8 cellular contexts compared by ENCODE assay signal in genomic region chr16:48623304-48624016, GRCh38. TPM values are rescaled to one million over a fixed set of nuclear protein-coding genes. Genes with fewer than 3 reads are reported as not detected.
A peak's percentile ranks its signal among the peaks of the same experiment; 100 is the strongest.
DNase-seq lines count a peak whose midpoint lies in the region; TF ChIP-seq lines count a peak whose summit lies in the region.

No MANE protein-coding gene starts in this region.

- POLR2A ChIA-PET in SK-N-SH (lab: Yijun Ruan, JAX) = interaction anchor here (0.7 to 1.2 kb wide), 5 partner anchors 12 to 379 kb away, joined by 3 to 4 read pairs (median 3); partner anchors contain the start of genes N4BP1 and SIAH1

- H3K4me1 ChIP-seq in SK-N-SH (ENCODE audit: control insufficient read depth in 1 of 2, insufficient read depth in 2 of 2, low read depth in 1 of 2, low read length in 1 of 2) = peaks cover 0 to 7% of the 10 kb centered on the region in 2 experiments; a peak in 1 of 4 replicates
- no peaks in the 10 kb centered on the region for H3K4me1 ChIP-seq in ovary (ENCODE audit: insufficient read depth)
- peaks cover 0 to 24% (median 3%) of the 10 kb centered on the region in 4 donors for H3K4me1 ChIP-seq in tibial nerve

- H3K9me3 ChIP-seq in SK-N-SH (no peaks in the 10 kb centered on the region), ovary (no peaks in the 10 kb centered on the region), tibial nerve (no peaks in the 10 kb centered on the region)

- no peaks in the 10 kb centered on the region for H3K27me3 ChIP-seq in H7 (ENCODE audit: control insufficient read depth, insufficient read depth, low read length)
- no peaks in the 10 kb centered on the region for H3K27me3 ChIP-seq in SK-N-SH (ENCODE audit: insufficient read depth)
- H3K27me3 ChIP-seq in ovary = no peaks in the 10 kb centered on the region
- no peaks in the 10 kb centered on the region for H3K27me3 ChIP-seq in tibial nerve

- H3K27me3 Mint-ChIP-seq in activated naive CD8-positive, alpha-beta T cell treated with anti-CD3 and anti-CD28 coated beads for 36 hours = no peaks in the 10 kb centered on the region

- 24% methylated on average over 26 of the region's 36 CpGs for WGBS in SK-N-SH (ENCODE audit: low lambda C conversion rate)
- 7 to 8% (median 8%) methylated on average over 36 of the region's 36 CpGs for WGBS in ovary, 3 donors
- 5 to 9% methylated on average over 36 of the region's 36 CpGs for WGBS in tibial nerve, 2 donors

- H3K9me3 Mint-ChIP-seq in activated naive CD8-positive, alpha-beta T cell treated with anti-CD3 and anti-CD28 coated beads for 36 hours = no peaks in the 10 kb centered on the region

- peaks cover 33% of the 10 kb centered on the region for H3K4me1 Mint-ChIP-seq in activated naive CD8-positive, alpha-beta T cell treated with anti-CD3 and anti-CD28 coated beads for 36 hours

- peak; percentile 88 for TF ChIP-seq RAD21 in SK-N-SH (IDR thresholded peaks at IDR 0.05; ENCODE audit: low read length)

- TF ChIP-seq EP300 in SK-N-SH (IDR thresholded peaks at IDR 0.05; ENCODE audit: borderline replicate concordance in 1 of 2, low read depth in 1 of 2, low read length in 1 of 2) (no peak), ovary (IDR thresholded peaks at IDR 0.05) (no peak), tibial nerve (IDR thresholded peaks at IDR 0.05) (peak in 1 of 2 donors; percentile 61)

- DNase-seq in GDM1 (lab: John Stamatoyannopoulos, UW) (peak; percentile 83), H7 (peak; percentile 94), M059J (ENCODE audit: low read depth) (peak; percentile 90), SK-N-SH (peak; percentile 93), head of caudate nucleus (peak; percentile 49 to 91 (median 80)), ovary (peak; percentile 62 to 86 (median 75)), tibial nerve (ENCODE audit: low spot score in 2 of 2) (peak; percentile 70)
- DNase-seq in activated naive CD8-positive, alpha-beta T cell treated with anti-CD3 and anti-CD28 coated beads for 36 hours = peak; percentile 88

- H3K36me3 ChIP-seq in H7 (replicated peaks; ENCODE audit: control insufficient read depth, insufficient read depth, low read length) (no peaks in the 10 kb centered on the region), SK-N-SH (replicated peaks in 1 of 2; ENCODE audit: control insufficient read depth in 1 of 2, insufficient read depth in 2 of 2, low read length in 1 of 2) (no peaks in the 10 kb centered on the region), ovary (no peaks in the 10 kb centered on the region), tibial nerve (no peaks in the 10 kb centered on the region)

- H3K9ac ChIP-seq in SK-N-SH = peak overlapping the region; percentile 30; the same call in 1 of the 2 replicates

- intact Hi-C loops in head of caudate nucleus (cut with DNase I) = loop anchor here (5.0 to 10.0 kb wide), 3 partner anchors 89 to 1489 kb away; no protein-coding TSS in a partner anchor
- intact Hi-C loops in ovary (cut with DNase I) = loop anchor here in 3 of 4 donors (5.0 to 10.0 kb wide), 3 partner anchors 266 to 271 kb away; no protein-coding TSS in a partner anchor

- TF ChIP-seq CTCF in SK-N-SH (IDR thresholded peaks at IDR 0.05) = peak; percentile 96
- peak; percentile 89 to 92 (median 90) for TF ChIP-seq CTCF in ovary (IDR thresholded peaks at IDR 0.05)
- peak; percentile 96 to 98 (median 97) for TF ChIP-seq CTCF in tibial nerve (IDR thresholded peaks at IDR 0.05)

- H3K9me2 ChIP-seq in SK-N-SH = no peaks in the 10 kb centered on the region

- H2AFZ ChIP-seq in SK-N-SH (ENCODE audit: low read depth) = peak overlapping the region; percentile 75

- H3K4me2 ChIP-seq in SK-N-SH = peak overlapping the region; percentile 76

- H3F3A ChIP-seq in SK-N-SH (replicated peaks; ENCODE audit: insufficient read depth) = no peaks in the 10 kb centered on the region

- H3K4me3 ChIP-seq in H7 (ENCODE audit: insufficient read depth, low read depth, low read length) (peak overlapping the region; percentile 55), SK-N-SH (ENCODE audit: low read depth in 2 of 2, low read length in 1 of 2) (peak overlapping the region; percentile 38 to 57), ovary (peak overlapping the region; percentile 41), tibial nerve (peak overlapping the region; percentile 27 to 57 (median 48))

- CTCF ChIA-PET in SK-N-SH (lab: Yijun Ruan, JAX) = interaction anchor here (0.5 to 3.4 kb wide), 69 partner anchors 9 to 1711 kb away, joined by 3 to 53 read pairs (median 5); partner anchors contain the start of genes N4BP1 and SIAH1

- peak overlapping the region; percentile 70 for H3K27ac Mint-ChIP-seq in activated naive CD8-positive, alpha-beta T cell treated with anti-CD3 and anti-CD28 coated beads for 36 hours

- H3K27ac ChIP-seq in SK-N-SH (ENCODE audit: low read depth in 2 of 2, low read length in 1 of 2) (no peak overlapping the region; a peak in 1 of 4 replicates), ovary (no peak overlapping the region), tibial nerve (peak overlapping the region in 3 of 4 donors; percentile 48 to 80 (median 73))

- H3K4me3 Mint-ChIP-seq in activated naive CD8-positive, alpha-beta T cell treated with anti-CD3 and anti-CD28 coated beads for 36 hours = peak overlapping the region; percentile 76

- H3K79me2 ChIP-seq in SK-N-SH (ENCODE audit: insufficient read depth) = no peaks in the 10 kb centered on the region

- H4K20me1 ChIP-seq in SK-N-SH (ENCODE audit: insufficient read depth) = no peaks in the 10 kb centered on the region

- H3K36me3 Mint-ChIP-seq in activated naive CD8-positive, alpha-beta T cell treated with anti-CD3 and anti-CD28 coated beads for 36 hours = no peaks in the 10 kb centered on the region

- no peak for TF ChIP-seq POLR2A in ovary (IDR thresholded peaks at IDR 0.05)
- TF ChIP-seq POLR2A in tibial nerve (IDR thresholded peaks at IDR 0.05) = peak in 1 of 2 donors; percentile 24

TF ChIP-seq in SK-N-SH, 30 proteins besides CTCF, POLR2A, EP300 and RAD21 (continues in another document):
- TF ChIP-seq RCOR1 (IDR thresholded peaks at IDR 0.05; ENCODE audit: low read length) = peak; percentile 44; the same call in 1 of the 2 replicates
- TF ChIP-seq JUND (IDR thresholded peaks at IDR 0.05) = no peak
- TF ChIP-seq RXRA (IDR thresholded peaks at IDR 0.05; ENCODE audit: borderline replicate concordance, low read depth) = no peak
- no peak for TF ChIP-seq TAF1 (IDR thresholded peaks at IDR 0.05; ENCODE audit: borderline replicate concordance, low read depth, low read length)
- TF ChIP-seq ZBTB33 (IDR thresholded peaks at IDR 0.05; ENCODE audit: borderline replicate concordance, low read depth) = no peak
- TF ChIP-seq USF1 (IDR thresholded peaks at IDR 0.05; ENCODE audit: borderline replicate concordance, low read depth) = no peak
- TF ChIP-seq IRF3 (IDR thresholded peaks at IDR 0.05; ENCODE audit: low read depth, low read length) = no peak
- TF ChIP-seq MAX (IDR thresholded peaks at IDR 0.05; ENCODE audit: low read depth) = no peak
- no peak for TF ChIP-seq TCF12 (IDR thresholded peaks at IDR 0.05)
- TF ChIP-seq FOXM1 (IDR thresholded peaks at IDR 0.05; ENCODE audit: low read depth) = no peak
- no peak for TF ChIP-seq SIN3A (IDR thresholded peaks at IDR 0.05; ENCODE audit: borderline replicate concordance, low read depth, low read length)
- TF ChIP-seq NRF1 (IDR thresholded peaks at IDR 0.05; ENCODE audit: low read depth, low read length) = no peak

RNA-seq across cellular contexts. Expression of gene N4BP1, which starts 13.5 kb away (rescaled TPM):
- 18.8 and 25.8 TPM in 2 replicates for total RNA-seq in H7 (2014; rRNA removed; shearing (Covaris generic))
- 32.4 and 37.9 TPM in 2 replicates for total RNA-seq in M059J (2014; rRNA removed; shearing (Covaris generic))
- polyA plus RNA-seq in SK-N-SH (2012; rRNA removed) = 8.8 and 10.2 TPM in 2 replicates
- 6.1 and 8.1 TPM in 2 replicates for polyA plus RNA-seq in SK-N-SH (2012; cell fraction: cytosol; rRNA removed)
- polyA plus RNA-seq in SK-N-SH (2012; cell fraction: nucleus; rRNA removed) = 28.9 and 32.4 TPM in 2 replicates
- 10 to 100 TPM; 39.0 to 40.4 TPM for total RNA-seq in activated naive CD8-positive, alpha-beta T cell treated with anti-CD3 and anti-CD28 coated beads for 36 hours
- 10 to 100 TPM; 16.4 to 38.5 (median 30.0) TPM for total RNA-seq in ovary
- 10 to 100 TPM; 15.2 to 35.3 TPM for polyA plus RNA-seq in ovary
- 10 to 100 TPM; 17.8 to 36.7 (median 26.7) TPM for total RNA-seq in tibial nerve

Comparison
In these comparisons a context has a peak if more than half of its experiments do, and no peak if none do; other contexts are left out.
1. H3K27ac ChIP-seq: peak in tibial nerve (3 of 4); none in SK-N-SH (0 of 2) and ovary (0 of 2).
2. Peak in every context shown above with its lines, with median percentiles within 50 percentile points of each other: DNase-seq, H3K4me3 ChIP-seq and CTCF ChIP-seq.